Comparison of ENCODE assay signal across 20 cellular contexts in genomic region chr6:100176951-100177710, GRCh38.
DNase-seq lines count a peak whose midpoint lies in the region; ATAC-seq, FAIRE-seq and TF ChIP-seq lines count a peak whose summit lies in the region.
"Had no signal": no experiment of that assay in that cellular context is flagged by ENCODE, and none has a peak within 500 bp of the region (broad histone marks: within the 10 kb centered on the region; RNA-seq: fewer than 3 reads in every experiment).

No MANE protein-coding gene starts in this region.

- DNase-seq in EH (ENCODE audit: low read depth) (peak; percentile 19), NCI-H1105 treated with DMSO at 0.1 percent for 48 hours (lab: John Stamatoyannopoulos, UW) (peak; percentile 30), chondrocyte (ENCODE audit: low spot score) (no peak), neural crest cell (ENCODE audit: low read depth, low spot score) (no peak), pancreas (no peak), DMS153 (lab: John Stamatoyannopoulos, UW) (no peak), GOT3 (lab: John Stamatoyannopoulos, UW) (no peak)
- DNase-seq in naive thymus-derived CD4-positive, alpha-beta T cell = no peak
- DNase-seq: activated CD8-positive, alpha-beta T cell treated with anti-CD3 and anti-CD28 coated beads, Interleukin-2, amount 10 ng/mL, durations not matched to agents 7 days and 5 days; activated naive CD8-positive, alpha-beta T cell treated with anti-CD3 and anti-CD28 coated beads, Interleukin-2, amount 50 U/mL, for 24 hours; effector CD8-positive, alpha-beta T cell; midbrain; NCI-H2171 treated with DMSO at 0.1 percent for 48 hours; occipital lobe; stimulated activated CD4-positive, alpha-beta T cell treated with anti-CD3 and anti-CD28 coated beads, Interleukin-4, amount 100 ng/mL, for 1 hour had no signal

- no peaks in the 10 kb centered on the region for H3K9me3 Mint-ChIP-seq in chondrocyte (ENCODE audit: low read depth)
- no peaks in the 10 kb centered on the region for H3K9me3 Mint-ChIP-seq in neural crest cell
- H3K9me3 Mint-ChIP-seq in naive thymus-derived CD4-positive, alpha-beta T cell = peaks cover 0 to 6% (median 0%) of the 10 kb centered on the region in 11 donors
- H3K9me3 Mint-ChIP-seq: activated naive CD8-positive, alpha-beta T cell treated with anti-CD3 and anti-CD28 coated beads, Interleukin-2, amount 50 U/mL, for 24 hours; activated T-helper 1 cell treated with anti-CD3 and anti-CD28 coated beads, Interleukin-12 subunit alpha, Interleukin-12 subunit beta, Interleukin-2, Interleukin-4 antibody, amounts not matched to agents 30 ng/mL and 10 ng/mL and 1 ng/mL, durations not matched to agents 14 hours and 24 hours and 36 hours; central memory CD8-positive, alpha-beta T cell had no signal

- CTCF ChIA-PET in naive thymus-derived CD4-positive, alpha-beta T cell (lab: Charles Lee) = no interaction called here

- H3K4me1 Mint-ChIP-seq in chondrocyte (ENCODE audit: low read depth) (peaks cover 48% of the 10 kb centered on the region), neural crest cell (peaks cover 6% of the 10 kb centered on the region)
- H3K4me1 Mint-ChIP-seq in naive thymus-derived CD4-positive, alpha-beta T cell = peaks cover 0 to 3% (median 0%) of the 10 kb centered on the region in 7 donors
- H3K4me1 Mint-ChIP-seq: activated naive CD8-positive, alpha-beta T cell treated with anti-CD3 and anti-CD28 coated beads, Interleukin-2, amount 50 U/mL, for 24 hours; central memory CD8-positive, alpha-beta T cell had no signal

- H3K27ac Mint-ChIP-seq in chondrocyte (ENCODE audit: unreplicated experiment) (peak overlapping the region; percentile 92), neural crest cell (ENCODE audit: unreplicated experiment) (no peak overlapping the region)
- H3K27ac Mint-ChIP-seq in naive thymus-derived CD4-positive, alpha-beta T cell = no peak overlapping the region
- H3K27ac Mint-ChIP-seq: activated CD8-positive, alpha-beta T cell treated with anti-CD3 and anti-CD28 coated beads, Interleukin-2, amount 10 ng/mL, durations not matched to agents 7 days and 5 days; activated naive CD8-positive, alpha-beta T cell treated with anti-CD3 and anti-CD28 coated beads, Interleukin-2, amount 50 U/mL, for 24 hours; activated T-helper 1 cell treated with anti-CD3 and anti-CD28 coated beads, Interleukin-12 subunit alpha, Interleukin-12 subunit beta, Interleukin-2, Interleukin-4 antibody, amounts not matched to agents 30 ng/mL and 10 ng/mL and 1 ng/mL, durations not matched to agents 14 hours and 24 hours and 36 hours had no signal

- 85% methylated on average over 4 of the region's 4 CpGs for WGBS in pancreas, 2 donors

- intact Hi-C loops in pancreas (cut with DNase I) = no loop called here
- intact Hi-C loops in naive thymus-derived CD4-positive, alpha-beta T cell (cut with micrococcal nuclease) = loop anchor here in 1 of 2 donors (2.0 kb wide), 1 partner anchor 302 kb away; no protein-coding TSS in a partner anchor

- H3K36me3 Mint-ChIP-seq in chondrocyte (ENCODE audit: low read depth) (no peaks in the 10 kb centered on the region), neural crest cell (ENCODE audit: low read depth) (no peaks in the 10 kb centered on the region)
- no peaks in the 10 kb centered on the region for H3K36me3 Mint-ChIP-seq in naive thymus-derived CD4-positive, alpha-beta T cell

- no peaks in the 10 kb centered on the region for H3K9me3 ChIP-seq in pancreas
- H3K9me3 ChIP-seq in naive thymus-derived CD4-positive, alpha-beta T cell (ENCODE audit: control insufficient read depth in 2 of 3, low read length in 3 of 3) = no peaks in the 10 kb centered on the region
- H3K9me3 ChIP-seq: Caco-2, suprapubic skin had no signal

- ATAC-seq in pancreas = no peak
- ATAC-seq in naive thymus-derived CD4-positive, alpha-beta T cell = no peak
- ATAC-seq: activated CD8-positive, alpha-beta T cell treated with anti-CD3 and anti-CD28 coated beads, Interleukin-2, amount 10 ng/mL, durations not matched to agents 7 days and 5 days; activated naive CD8-positive, alpha-beta T cell treated with anti-CD3 and anti-CD28 coated beads, Interleukin-2, amount 50 U/mL, for 24 hours had no signal

- POLR2A ChIA-PET in naive thymus-derived CD4-positive, alpha-beta T cell (lab: Charles Lee) = no interaction called here

- no peak overlapping the region for H3K27ac ChIP-seq in pancreas
- no peak overlapping the region for H3K27ac ChIP-seq in naive thymus-derived CD4-positive, alpha-beta T cell (ENCODE audit: low read depth, low read length)
- H3K27ac ChIP-seq: HL-60 had no signal

- H3K4me3 Mint-ChIP-seq in chondrocyte (ENCODE audit: unreplicated experiment) = no peak overlapping the region
- no peak overlapping the region for H3K4me3 Mint-ChIP-seq in neural crest cell
- no peak overlapping the region for H3K4me3 Mint-ChIP-seq in naive thymus-derived CD4-positive, alpha-beta T cell
- H3K4me3 Mint-ChIP-seq: activated CD8-positive, alpha-beta T cell treated with anti-CD3 and anti-CD28 coated beads, Interleukin-2, amount 10 ng/mL, durations not matched to agents 7 days and 5 days; activated naive CD8-positive, alpha-beta T cell treated with anti-CD3 and anti-CD28 coated beads, Interleukin-2, amount 50 U/mL, for 24 hours; activated T-helper 1 cell treated with anti-CD3 and anti-CD28 coated beads, Interleukin-12 subunit alpha, Interleukin-12 subunit beta, Interleukin-2, Interleukin-4 antibody, amounts not matched to agents 30 ng/mL and 10 ng/mL and 1 ng/mL, durations not matched to agents 14 hours and 24 hours and 36 hours; central memory CD8-positive, alpha-beta T cell had no signal

- no peaks in the 10 kb centered on the region for H3K27me3 ChIP-seq in pancreas
- H3K27me3 ChIP-seq in naive thymus-derived CD4-positive, alpha-beta T cell (ENCODE audit: control insufficient read depth in 2 of 2, insufficient read depth in 2 of 2, low read length in 2 of 2) = no peaks in the 10 kb centered on the region
- H3K27me3 ChIP-seq: suprapubic skin had no signal

- no peaks in the 10 kb centered on the region for H3K36me3 ChIP-seq in pancreas
- no peaks in the 10 kb centered on the region for H3K36me3 ChIP-seq in naive thymus-derived CD4-positive, alpha-beta T cell (ENCODE audit: control insufficient read depth in 2 of 3, insufficient read depth in 3 of 3, low read length in 3 of 3)
- H3K36me3 ChIP-seq: suprapubic skin had no signal

- TF ChIP-seq CTCF in chondrocyte (IDR thresholded peaks at IDR 0.05) (peak; percentile 48), neural crest cell (conservative IDR thresholded peaks at IDR 0.05) (peak; percentile 16), pancreas (IDR thresholded peaks at IDR 0.05) (no peak)

- FAIRE-seq in pancreas (lab: Jason Lieb, UNC) = no peak

- no peak overlapping the region for H3K4me3 ChIP-seq in pancreas
- H3K4me3 ChIP-seq in naive thymus-derived CD4-positive, alpha-beta T cell (ENCODE audit: low read length) = no peak overlapping the region
- H3K4me3 ChIP-seq: suprapubic skin had no signal

- H3K4me1 ChIP-seq in pancreas = peaks cover 0 to 8% (median 4%) of the 10 kb centered on the region in 3 donors
- no peaks in the 10 kb centered on the region for H3K4me1 ChIP-seq in naive thymus-derived CD4-positive, alpha-beta T cell (ENCODE audit: control insufficient read depth in 2 of 2, insufficient read depth in 2 of 2, low read length in 2 of 2)
- H3K4me1 ChIP-seq: Caco-2 had no signal

- H3K27me3 Mint-ChIP-seq in chondrocyte (ENCODE audit: low read depth) (no peaks in the 10 kb centered on the region), neural crest cell (ENCODE audit: low read depth) (no peaks in the 10 kb centered on the region)
- peaks cover 5 to 17% (median 10%) of the 10 kb centered on the region in 5 donors for H3K27me3 Mint-ChIP-seq in naive thymus-derived CD4-positive, alpha-beta T cell

Comparison
In these comparisons a context has a peak if more than half of its experiments do, and no peak if none do; other contexts are left out.
1. DNase-seq: peak in EH (single experiment) and NCI-H1105 treated with DMSO at 0.1 percent for 48 hours (single experiment); none in chondrocyte (single experiment), neural crest cell (single experiment), pancreas (0 of 6), naive thymus-derived CD4-positive, alpha-beta T cell (0 of 9), DMS153 (single experiment) and GOT3 (single experiment).
2. CTCF ChIP-seq: peak in chondrocyte (single experiment) and neural crest cell (single experiment); none in pancreas (0 of 4).